30 cellular contexts compared by ENCODE assay signal in genomic region chr7:2374830-2375728, GRCh38. TPM values are rescaled to one million over a fixed set of nuclear protein-coding genes. Genes with fewer than 3 reads are reported as not detected.
DNase-seq lines count a peak whose midpoint lies in the region; ATAC-seq and TF ChIP-seq lines count a peak whose summit lies in the region.
"Had no signal": no experiment of that assay in that cellular context is flagged by ENCODE, and none has a peak within 500 bp of the region (broad histone marks: within the 10 kb centered on the region; RNA-seq: fewer than 3 reads in every experiment).

No MANE protein-coding gene starts in this region.

- H3K79me2 ChIP-seq in GM23338 (replicated peaks; ENCODE audit: insufficient read depth) = peaks cover 67% of the 10 kb centered on the region

- H3K9me3 ChIP-seq in WERI-Rb-1 (ENCODE audit: severe bottlenecking) = no peaks in the 10 kb centered on the region
- no peaks in the 10 kb centered on the region for H3K9me3 ChIP-seq in endodermal cell (ENCODE audit: control insufficient read depth, low read length)
- H3K9me3 ChIP-seq: esophagus squamous epithelium, gastroesophageal sphincter, upper lobe of left lung had no signal

- H3K27me3 Mint-ChIP-seq in GM23338 (ENCODE audit: insufficient read depth, low read depth, poor library complexity) = peaks cover 18% of the 10 kb centered on the region
- no peaks in the 10 kb centered on the region for H3K27me3 Mint-ChIP-seq in endodermal cell (ENCODE audit: insufficient read depth)
- H3K27me3 Mint-ChIP-seq in progenitor cell of endocrine pancreas = no peaks in the 10 kb centered on the region
- H3K27me3 Mint-ChIP-seq: activated CD4-positive, alpha-beta T cell treated with anti-CD3 and anti-CD28 coated beads for 36 hours had no signal

- no peak for DNase-seq in GM23338 (ENCODE audit: low spot score)
- DNase-seq in WERI-Rb-1 = no peak
- DNase-seq in endodermal cell = no peak
- no peak for DNase-seq in progenitor cell of endocrine pancreas (ENCODE audit: low spot score, unreplicated experiment)
- DNase-seq in NCI-H69 (lab: John Stamatoyannopoulos, UW) = no peak
- DNase-seq in NCI-H446 treated with DMSO at 0.1 percent for 48 hours (lab: John Stamatoyannopoulos, UW) = no peak
- DNase-seq: activated CD4-positive, alpha-beta T cell treated with anti-CD3 and anti-CD28 coated beads for 36 hours; activated naive CD4-positive, alpha-beta T cell treated with anti-CD3 and anti-CD28 coated beads for 36 hours; activated T-cell treated with anti-CD3 and anti-CD28 coated beads, Interleukin-2, amount 50 U/mL, for 48 hours; amygdala; Calu3; DND-41; esophagus squamous epithelium; hypothalamus; immature natural killer cell; left colon; mesendoderm; NCI-H1417 treated with DMSO at 0.1 percent for 48 hours; NCI-H2081; occipital lobe; OCI-M1; stimulated activated CD4-positive, alpha-beta T cell treated with anti-CD3 and anti-CD28 coated beads, Interleukin-2, amount 100 ng/mL, for 24 hours; substantia nigra; T-helper 2 cell; upper lobe of left lung had no signal

- H3K27ac Mint-ChIP-seq in GM23338 (peak overlapping the region; percentile 77; the same call in 1 of the 2 replicates), endodermal cell (peak overlapping the region; percentile 20), progenitor cell of endocrine pancreas (peak overlapping the region; percentile 52)
- H3K27ac Mint-ChIP-seq: activated CD4-positive, alpha-beta T cell treated with anti-CD3 and anti-CD28 coated beads for 36 hours; activated naive CD4-positive, alpha-beta T cell treated with anti-CD3 and anti-CD28 coated beads for 36 hours had no signal

- H3K36me3 ChIP-seq in GM23338 (ENCODE audit: insufficient read depth) = peaks cover 76% of the 10 kb centered on the region
- peaks cover 87% of the 10 kb centered on the region for H3K36me3 ChIP-seq in WERI-Rb-1
- H3K36me3 ChIP-seq in endodermal cell (ENCODE audit: control insufficient read depth, insufficient read depth, low read length) = peaks cover 90% of the 10 kb centered on the region

- H3K27ac ChIP-seq in GM23338 (ENCODE audit: low read depth) (no peak overlapping the region), WERI-Rb-1 (no peak overlapping the region), endodermal cell (ENCODE audit: low read depth, low read length) (no peak overlapping the region)
- H3K27ac ChIP-seq: C4-2B, esophagus squamous epithelium, gastroesophageal sphincter, KMS-11, upper lobe of left lung had no signal

- WGBS in endodermal cell (ENCODE audit: insufficient coverage in 1 of 2, insufficient read length in 1 of 2), 2 experiments = 95% methylated on average over 23 to 26 of the region's 26 CpGs

- H3F3A ChIP-seq in GM23338 (replicated peaks; ENCODE audit: low read depth) = peaks cover 40% of the 10 kb centered on the region

- TF ChIP-seq CTCF in GM23338 (conservative IDR thresholded peaks at IDR 0.05; ENCODE audit: low read depth in 2 of 2) = no peak
- peak; percentile 7; the same call in 1 of the 2 replicates for TF ChIP-seq CTCF in WERI-Rb-1 (IDR thresholded peaks at IDR 0.05; ENCODE audit: low read depth, low read length)
- no peak for TF ChIP-seq CTCF in endodermal cell (conservative IDR thresholded peaks at IDR 0.05)
- TF ChIP-seq CTCF in progenitor cell of endocrine pancreas (IDR thresholded peaks at IDR 0.05; ENCODE audit: unreplicated experiment) = no peak

- H3K9me2 ChIP-seq in GM23338 (ENCODE audit: insufficient read depth) = no peaks in the 10 kb centered on the region

- H3K4me2 ChIP-seq in GM23338 = no peak overlapping the region
- H3K4me2 ChIP-seq: KMS-11, smooth muscle cell had no signal

- H3K4me1 ChIP-seq in GM23338 (ENCODE audit: insufficient read depth) = no peaks in the 10 kb centered on the region
- H3K4me1 ChIP-seq in endodermal cell (ENCODE audit: control insufficient read depth, insufficient read depth, low read length) = no peaks in the 10 kb centered on the region
- H3K4me1 ChIP-seq: esophagus squamous epithelium, gastroesophageal sphincter, upper lobe of left lung had no signal

- ATAC-seq in GM23338 (no peak), HG03460 (IDR thresholded peaks at IDR 0.05; ENCODE audit: unreplicated experiment) (no peak)
- ATAC-seq: activated CD4-positive, alpha-beta T cell treated with anti-CD3 and anti-CD28 coated beads for 36 hours; gastroesophageal sphincter; left colon had no signal

- H3K27me3 ChIP-seq in GM23338 (ENCODE audit: insufficient read depth) = no peaks in the 10 kb centered on the region
- no peaks in the 10 kb centered on the region for H3K27me3 ChIP-seq in WERI-Rb-1 (ENCODE audit: insufficient read depth, low read depth, severe bottlenecking)
- H3K27me3 ChIP-seq in endodermal cell (ENCODE audit: control insufficient read depth, insufficient read depth, low read length, poor library complexity, severe bottlenecking) = no peaks in the 10 kb centered on the region
- H3K27me3 ChIP-seq: esophagus squamous epithelium, gastroesophageal sphincter, upper lobe of left lung had no signal

- H2AFZ ChIP-seq in GM23338 = no peak overlapping the region

- H3K4me1 Mint-ChIP-seq in GM23338 = no peaks in the 10 kb centered on the region; the same call in 2 of the 3 replicates
- no peaks in the 10 kb centered on the region for H3K4me1 Mint-ChIP-seq in endodermal cell
- no peaks in the 10 kb centered on the region for H3K4me1 Mint-ChIP-seq in progenitor cell of endocrine pancreas (ENCODE audit: low read depth)

- H3K4me3 ChIP-seq in GM23338 = no peak overlapping the region
- no peak overlapping the region for H3K4me3 ChIP-seq in WERI-Rb-1 (ENCODE audit: low read depth, low read length)
- H3K4me3 ChIP-seq in endodermal cell (ENCODE audit: low read length) = no peak overlapping the region
- H3K4me3 ChIP-seq: esophagus squamous epithelium, gastroesophageal sphincter, smooth muscle cell, upper lobe of left lung had no signal

- no peak overlapping the region for H3K9ac ChIP-seq in endodermal cell (ENCODE audit: extremely low read depth, low read length, poor library complexity, severe bottlenecking)
- H3K9ac ChIP-seq: KMS-11 had no signal

- H3K4me3 Mint-ChIP-seq in GM23338 = no peak overlapping the region
- no peak overlapping the region for H3K4me3 Mint-ChIP-seq in endodermal cell
- no peak overlapping the region for H3K4me3 Mint-ChIP-seq in progenitor cell of endocrine pancreas (ENCODE audit: low read depth)
- H3K4me3 Mint-ChIP-seq: activated CD4-positive, alpha-beta T cell treated with anti-CD3 and anti-CD28 coated beads for 36 hours; activated naive CD4-positive, alpha-beta T cell treated with anti-CD3 and anti-CD28 coated beads for 36 hours; immature natural killer cell had no signal

- peaks cover 49% of the 10 kb centered on the region for H4K20me1 ChIP-seq in GM23338 (replicated peaks; ENCODE audit: insufficient read depth)

- H3K36me3 Mint-ChIP-seq in GM23338 (ENCODE audit: low read depth) (peaks cover 93% of the 10 kb centered on the region), endodermal cell (ENCODE audit: low read depth) (peaks cover 88% of the 10 kb centered on the region), progenitor cell of endocrine pancreas (ENCODE audit: insufficient read depth) (peaks cover 28% of the 10 kb centered on the region)

- H3K9me3 Mint-ChIP-seq in GM23338 (no peaks in the 10 kb centered on the region), endodermal cell (no peaks in the 10 kb centered on the region), progenitor cell of endocrine pancreas (ENCODE audit: low read depth) (no peaks in the 10 kb centered on the region)
- H3K9me3 Mint-ChIP-seq: activated naive CD4-positive, alpha-beta T cell treated with anti-CD3 and anti-CD28 coated beads for 36 hours; immature natural killer cell had no signal

TF ChIP-seq in GM23338, 12 proteins besides CTCF, POLR2A, EP300 and RAD21 (continues in another document):
- TF ChIP-seq NANOG (IDR thresholded peaks at IDR 0.05; ENCODE audit: borderline replicate concordance) (no peak), EZH2phosphoT487 (IDR thresholded peaks at IDR 0.05; ENCODE audit: unreplicated experiment) (no peak), STAT1 (IDR thresholded peaks at IDR 0.05; ENCODE audit: unreplicated experiment) (no peak), CREB1 (CRISPR knock-in tag; IDR thresholded peaks at IDR 0.05; ENCODE audit: low read depth) (no peak), ZNF114 (CRISPR knock-in tag; IDR thresholded peaks at IDR 0.05) (no peak), EZH2 (IDR thresholded peaks at IDR 0.05; ENCODE audit: low read depth, unreplicated experiment) (no peak), ETS1 (IDR thresholded peaks at IDR 0.05) (no peak)

RNA-seq across cellular contexts. Expression of gene EIF3B, which starts 20.5 kb away (rescaled TPM):
- 323 and 355 TPM in 2 replicates for total RNA-seq in GM23338 (2014; rRNA removed; shearing (Covaris generic))
- 106 and 113 TPM in 2 replicates for polyA plus RNA-seq in GM23338 (2016; fragmentation: Nextera tagmentation; extraction: Ambion mirVana)
- total RNA-seq in endodermal cell = 100 to 1,000 TPM; 172 to 220 TPM
- 136 TPM for polyA plus RNA-seq in endodermal cell (2013, experiment 1 of 2)
- polyA plus RNA-seq in endodermal cell (2013, experiment 2 of 2) = 120 TPM
- 158 and 172 TPM in 2 replicates for total RNA-seq in progenitor cell of endocrine pancreas

RNA-seq across cellular contexts. Expression of gene CHST12, which starts 28.3 kb away (rescaled TPM):
- total RNA-seq in GM23338 (2014; rRNA removed; shearing (Covaris generic)) = 10.1 and 12.0 TPM in 2 replicates
- 13.9 and 14.6 TPM in 2 replicates for polyA plus RNA-seq in GM23338 (2016; fragmentation: Nextera tagmentation; extraction: Ambion mirVana)
- total RNA-seq in endodermal cell = 10 to 100 TPM; 14.5 to 18.5 TPM
- polyA plus RNA-seq in endodermal cell (2013, experiment 1 of 2) = 10.4 TPM
- 10.5 TPM for polyA plus RNA-seq in endodermal cell (2013, experiment 2 of 2)
- 16.7 and 17.0 TPM in 2 replicates for total RNA-seq in progenitor cell of endocrine pancreas

Comparison
In these comparisons a context has a peak if more than half of its experiments do, and no peak if none do; other contexts are left out.
1. H3K27ac Mint-ChIP-seq: peak in every context shown above with its lines; median percentile 77 in GM23338; 52 in progenitor cell of endocrine pancreas; 20 in endodermal cell.